8 cellular contexts compared by ENCODE assay signal in the genomic region with DNA sequence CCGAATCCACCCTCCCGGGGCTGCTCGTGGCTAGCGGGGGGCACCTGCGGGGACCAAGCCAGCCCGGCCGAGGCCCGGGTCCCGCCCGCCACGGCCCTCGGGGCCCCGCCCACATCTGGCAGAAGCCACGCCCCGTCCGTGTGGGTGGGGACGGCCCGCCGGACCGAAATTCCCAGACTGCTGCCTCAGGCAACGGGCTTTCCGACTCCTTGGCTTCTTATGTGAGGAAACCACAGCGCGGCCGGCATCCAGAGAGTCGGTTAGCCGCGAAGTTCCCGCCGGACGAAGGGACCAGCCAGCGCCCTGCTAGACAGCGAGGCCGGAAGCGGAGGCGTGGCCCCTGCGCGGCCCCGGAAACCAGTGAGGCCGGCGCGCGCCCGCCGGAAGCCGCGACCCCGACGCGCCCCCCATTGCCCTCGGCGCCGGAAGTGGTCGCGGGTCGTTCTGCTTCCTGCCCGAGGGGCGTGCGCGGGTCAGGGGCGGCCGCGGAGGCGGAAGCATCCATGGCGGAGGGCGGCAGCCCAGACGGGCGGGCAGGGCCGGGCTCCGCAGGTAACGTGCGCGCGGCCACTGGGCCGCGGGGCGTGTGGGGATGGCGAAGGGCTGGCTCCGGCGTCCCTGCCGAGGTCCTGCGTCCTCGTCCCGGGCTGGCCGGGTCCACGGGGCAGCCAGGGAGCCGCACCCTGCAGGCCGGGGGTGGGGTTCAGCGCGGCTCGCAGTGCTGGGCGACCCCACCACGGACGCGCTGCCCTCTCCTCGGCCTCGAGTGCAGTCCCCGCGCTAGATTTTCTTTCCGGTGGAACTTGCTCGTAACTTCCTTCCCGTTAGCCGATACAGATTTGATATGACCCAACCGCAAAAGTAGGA. TPM values are rescaled to one million over a fixed set of nuclear protein-coding genes. Genes with fewer than 3 reads are reported as not detected.
DNase-seq lines count a peak whose midpoint lies in the region; ATAC-seq and TF ChIP-seq lines count a peak whose summit lies in the region.

A gene with protein sequence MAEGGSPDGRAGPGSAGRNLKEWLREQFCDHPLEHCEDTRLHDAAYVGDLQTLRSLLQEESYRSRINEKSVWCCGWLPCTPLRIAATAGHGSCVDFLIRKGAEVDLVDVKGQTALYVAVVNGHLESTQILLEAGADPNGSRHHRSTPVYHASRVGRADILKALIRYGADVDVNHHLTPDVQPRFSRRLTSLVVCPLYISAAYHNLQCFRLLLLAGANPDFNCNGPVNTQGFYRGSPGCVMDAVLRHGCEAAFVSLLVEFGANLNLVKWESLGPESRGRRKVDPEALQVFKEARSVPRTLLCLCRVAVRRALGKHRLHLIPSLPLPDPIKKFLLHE (plus strand): TSS at position 360 of the 867 bp plus-strand sequence. CDS start 144 bp downstream, at position 504.

- H3K79me2 ChIP-seq in KMS-11 (ENCODE audit: insufficient read depth, low read depth) = peaks cover 41% of the 10 kb centered on the region

- peak; percentile 92 for DNase-seq in ELF-1 (ENCODE audit: low read depth, low spot score)
- peak; percentile 8 for DNase-seq in SK-N-MC (ENCODE audit: low read depth, low spot score)
- peak; percentile 87 for DNase-seq in activated naive CD4-positive, alpha-beta T cell treated with anti-CD3 and anti-CD28 coated beads, Interleukin-2, amount 10 ng/mL, durations not matched to agents 7 days and 5 days
- DNase-seq in glomerular endothelial cell (ENCODE audit: extremely low read depth, low read depth, low spot score) = no peak
- peak; percentile 92 for DNase-seq in osteocyte (ENCODE audit: extremely low spot score, unreplicated experiment)

- peak within 1 kb of the TSS; percentile 88 for H3K27ac Mint-ChIP-seq in activated naive CD4-positive, alpha-beta T cell treated with anti-CD3 and anti-CD28 coated beads, Interleukin-2, amount 10 ng/mL, durations not matched to agents 7 days and 5 days
- H3K27ac Mint-ChIP-seq in osteocyte (ENCODE audit: unreplicated experiment) = peak within 1 kb of the TSS; percentile 91

- CTCF ChIA-PET in activated naive CD4-positive, alpha-beta T cell treated with anti-CD3 and anti-CD28 coated beads, Interleukin-2, amount 10 ng/mL, durations not matched to agents 7 days and 5 days (lab: Charles Lee) = interaction anchor here (1.7 kb wide), 1 partner anchor 57 kb away, joined by 3 read pairs; no protein-coding TSS in a partner anchor

- H3K9ac ChIP-seq in KMS-11 (peak within 1 kb of the TSS; percentile 85), SK-N-MC (ENCODE audit: insufficient read length) (peak within 1 kb of the TSS; percentile 85)

- H3K4me1 ChIP-seq in KMS-11 (ENCODE audit: low read depth, poor library complexity, severe bottlenecking) = no peaks in the 10 kb centered on the region
- peaks cover 19% of the 10 kb centered on the region for H3K4me1 ChIP-seq in thymus (ENCODE audit: control insufficient read depth, insufficient read depth, low read length)

- H2AFZ ChIP-seq in KMS-11 (ENCODE audit: low read depth) = peak within 1 kb of the TSS; percentile 70

- H3K27ac ChIP-seq in KMS-11 (peak within 1 kb of the TSS; percentile 63), SK-N-MC (peak within 1 kb of the TSS; percentile 85), thymus (ENCODE audit: low read depth) (peak within 1 kb of the TSS; percentile 97)

- peak; percentile 86 for ATAC-seq in GM21786 (IDR thresholded peaks at IDR 0.05; ENCODE audit: unreplicated experiment)

- H4K20me1 ChIP-seq in KMS-11 (ENCODE audit: insufficient read depth) = no peaks in the 10 kb centered on the region

- H3K4me2 ChIP-seq in KMS-11 = peak within 1 kb of the TSS; percentile 98

- H3K27me3 ChIP-seq in KMS-11 (ENCODE audit: insufficient read depth, low read depth) (no peaks in the 10 kb centered on the region), thymus (ENCODE audit: control insufficient read depth, insufficient read depth) (no peaks in the 10 kb centered on the region)

- H3K27me3 Mint-ChIP-seq in activated naive CD4-positive, alpha-beta T cell treated with anti-CD3 and anti-CD28 coated beads, Interleukin-2, amount 10 ng/mL, durations not matched to agents 7 days and 5 days = no peaks in the 10 kb centered on the region
- no peaks in the 10 kb centered on the region for H3K27me3 Mint-ChIP-seq in osteocyte (ENCODE audit: unreplicated experiment)

- H3K9me3 Mint-ChIP-seq in activated naive CD4-positive, alpha-beta T cell treated with anti-CD3 and anti-CD28 coated beads, Interleukin-2, amount 10 ng/mL, durations not matched to agents 7 days and 5 days = no peaks in the 10 kb centered on the region
- H3K9me3 Mint-ChIP-seq in osteocyte (ENCODE audit: unreplicated experiment) = no peaks in the 10 kb centered on the region

- no peak for TF ChIP-seq CTCF in KMS-11 (conservative IDR thresholded peaks at IDR 0.05; ENCODE audit: low read depth, low read length)
- TF ChIP-seq CTCF in osteocyte (IDR thresholded peaks at IDR 0.05) = no peak

- no peaks in the 10 kb centered on the region for H3K9me3 ChIP-seq in SK-N-MC (ENCODE audit: low read depth, low read length)
- H3K9me3 ChIP-seq in thymus (ENCODE audit: control insufficient read depth) = no peaks in the 10 kb centered on the region

- H3K36me3 ChIP-seq in KMS-11 (ENCODE audit: insufficient read depth) (no peaks in the 10 kb centered on the region), SK-N-MC (ENCODE audit: insufficient read depth, low read length) (peaks cover 14% of the 10 kb centered on the region), thymus (ENCODE audit: control insufficient read depth, insufficient read depth) (no peaks in the 10 kb centered on the region)

- H3K36me3 Mint-ChIP-seq in activated naive CD4-positive, alpha-beta T cell treated with anti-CD3 and anti-CD28 coated beads, Interleukin-2, amount 10 ng/mL, durations not matched to agents 7 days and 5 days = peaks cover 26% of the 10 kb centered on the region
- peaks cover 10% of the 10 kb centered on the region for H3K36me3 Mint-ChIP-seq in osteocyte (ENCODE audit: unreplicated experiment)

- WGBS in thymus = under 1% methylated on average over 104 of the region's 104 CpGs

- peaks cover 42% of the 10 kb centered on the region for H3K4me1 Mint-ChIP-seq in activated naive CD4-positive, alpha-beta T cell treated with anti-CD3 and anti-CD28 coated beads, Interleukin-2, amount 10 ng/mL, durations not matched to agents 7 days and 5 days
- peaks cover 39% of the 10 kb centered on the region for H3K4me1 Mint-ChIP-seq in osteocyte (ENCODE audit: unreplicated experiment)

- H3K4me3 Mint-ChIP-seq in activated naive CD4-positive, alpha-beta T cell treated with anti-CD3 and anti-CD28 coated beads, Interleukin-2, amount 10 ng/mL, durations not matched to agents 7 days and 5 days = peak within 1 kb of the TSS; percentile 92
- H3K4me3 Mint-ChIP-seq in osteocyte (ENCODE audit: unreplicated experiment) = peak within 1 kb of the TSS; percentile 90

- peak within 1 kb of the TSS; percentile 89 for H3K4me3 ChIP-seq in KMS-11 (IDR thresholded peaks at IDR 0.05; ENCODE audit: insufficient read depth, low read depth, low read length)
- H3K4me3 ChIP-seq in SK-N-MC = peak within 1 kb of the TSS; percentile 91
- peak within 1 kb of the TSS; percentile 77 for H3K4me3 ChIP-seq in thymus (ENCODE audit: low read length)

RNA-seq across cellular contexts. Expression of the gene that starts here (rescaled TPM):
- total RNA-seq in glomerular endothelial cell = 16.7 and 23.2 TPM in 2 replicates
- 26.0 and 33.9 TPM in 2 replicates for total RNA-seq in osteocyte
- polyA plus RNA-seq in thymus = 32.5 TPM
